ENCODE assay signal across 1 cellular context in the genomic region with DNA sequence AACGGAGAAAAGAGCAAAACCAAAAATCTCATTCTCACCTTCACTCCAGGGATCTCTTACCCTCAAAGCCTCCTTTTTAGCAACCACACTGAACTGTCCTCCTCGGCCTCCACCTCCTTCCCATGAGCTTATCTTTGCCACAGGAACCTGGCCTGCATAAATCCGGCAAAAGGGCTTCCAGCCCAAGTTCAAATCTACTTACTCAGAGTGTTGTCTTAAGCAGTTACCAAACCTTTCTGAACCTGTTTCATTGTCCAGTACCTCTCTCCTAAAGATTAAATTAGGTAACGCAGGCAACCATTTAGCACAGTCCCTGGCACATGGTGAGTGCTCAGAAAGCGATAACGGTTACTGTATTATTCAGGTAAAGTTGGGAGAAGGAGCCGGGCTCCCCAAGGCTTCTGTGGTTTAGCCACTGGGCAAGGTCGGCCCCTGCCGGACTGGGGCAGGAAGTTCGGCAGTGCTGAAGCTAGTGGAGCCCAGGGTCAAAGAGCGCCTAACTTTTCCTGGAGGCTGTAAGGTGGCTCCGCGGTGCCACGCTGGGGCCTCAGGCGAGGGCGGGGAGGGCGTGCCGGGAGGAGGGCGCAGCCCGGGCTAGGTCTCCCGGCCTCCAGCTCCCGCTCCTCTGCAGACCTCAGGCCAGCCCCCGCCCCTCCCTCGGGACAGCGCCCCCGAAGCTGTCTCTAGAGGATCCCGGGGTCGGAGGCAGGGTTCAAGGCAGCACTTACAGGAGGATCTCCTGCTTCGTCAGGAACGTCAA.
A peak's percentile ranks its signal among the peaks of the same experiment; 100 is the strongest.
TF ChIP-seq lines count a peak whose summit lies in the region.

No MANE protein-coding gene starts in this region.

TF ChIP-seq in HepG2, 621 proteins besides CTCF, POLR2A, EP300 and RAD21 (continued from another document and continues in another):
- TF ChIP-seq, protein P1, sequence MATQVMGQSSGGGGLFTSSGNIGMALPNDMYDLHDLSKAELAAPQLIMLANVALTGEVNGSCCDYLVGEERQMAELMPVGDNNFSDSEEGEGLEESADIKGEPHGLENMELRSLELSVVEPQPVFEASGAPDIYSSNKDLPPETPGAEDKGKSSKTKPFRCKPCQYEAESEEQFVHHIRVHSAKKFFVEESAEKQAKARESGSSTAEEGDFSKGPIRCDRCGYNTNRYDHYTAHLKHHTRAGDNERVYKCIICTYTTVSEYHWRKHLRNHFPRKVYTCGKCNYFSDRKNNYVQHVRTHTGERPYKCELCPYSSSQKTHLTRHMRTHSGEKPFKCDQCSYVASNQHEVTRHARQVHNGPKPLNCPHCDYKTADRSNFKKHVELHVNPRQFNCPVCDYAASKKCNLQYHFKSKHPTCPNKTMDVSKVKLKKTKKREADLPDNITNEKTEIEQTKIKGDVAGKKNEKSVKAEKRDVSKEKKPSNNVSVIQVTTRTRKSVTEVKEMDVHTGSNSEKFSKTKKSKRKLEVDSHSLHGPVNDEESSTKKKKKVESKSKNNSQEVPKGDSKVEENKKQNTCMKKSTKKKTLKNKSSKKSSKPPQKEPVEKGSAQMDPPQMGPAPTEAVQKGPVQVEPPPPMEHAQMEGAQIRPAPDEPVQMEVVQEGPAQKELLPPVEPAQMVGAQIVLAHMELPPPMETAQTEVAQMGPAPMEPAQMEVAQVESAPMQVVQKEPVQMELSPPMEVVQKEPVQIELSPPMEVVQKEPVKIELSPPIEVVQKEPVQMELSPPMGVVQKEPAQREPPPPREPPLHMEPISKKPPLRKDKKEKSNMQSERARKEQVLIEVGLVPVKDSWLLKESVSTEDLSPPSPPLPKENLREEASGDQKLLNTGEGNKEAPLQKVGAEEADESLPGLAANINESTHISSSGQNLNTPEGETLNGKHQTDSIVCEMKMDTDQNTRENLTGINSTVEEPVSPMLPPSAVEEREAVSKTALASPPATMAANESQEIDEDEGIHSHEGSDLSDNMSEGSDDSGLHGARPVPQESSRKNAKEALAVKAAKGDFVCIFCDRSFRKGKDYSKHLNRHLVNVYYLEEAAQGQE (IDR thresholded peaks at IDR 0.05; ENCODE audit: borderline replicate concordance in 1 of 2, low read depth in 1 of 2, low read length in 2 of 2) = no peak
- no peak for TF ChIP-seq FOXK2 (IDR thresholded peaks at IDR 0.05)
- TF ChIP-seq, protein P2, sequence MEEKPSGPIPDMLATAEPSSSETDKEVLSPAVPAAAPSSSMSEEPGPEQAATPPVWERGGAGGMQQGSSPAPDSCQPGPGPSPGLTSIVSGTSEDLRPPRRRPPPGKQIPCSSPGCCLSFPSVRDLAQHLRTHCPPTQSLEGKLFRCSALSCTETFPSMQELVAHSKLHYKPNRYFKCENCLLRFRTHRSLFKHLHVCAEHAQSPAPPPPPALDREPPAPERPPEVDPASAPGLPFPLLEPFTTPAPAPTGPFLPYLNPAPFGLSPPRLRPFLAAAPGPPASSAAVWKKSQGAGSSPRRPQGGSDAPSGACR (CRISPR knock-in tag; IDR thresholded peaks at IDR 0.05) = 0 out of 2 replicates have a peak, but pooled peaks have one; percentile 47
- peak; percentile 51; the same call in 1 of the 2 replicates for TF ChIP-seq ELF1 (CRISPR knock-in tag; IDR thresholded peaks at IDR 0.05)
- TF ChIP-seq ZNF644 (CRISPR knock-in tag; IDR thresholded peaks at IDR 0.05; ENCODE audit: low read depth) = no peak
- TF ChIP-seq ZSCAN30 (CRISPR knock-in tag; IDR thresholded peaks at IDR 0.05) = no peak
- 0 out of 2 replicates have a peak, but pooled peaks have one; percentile 22 for TF ChIP-seq ZNF788 (CRISPR knock-in tag; IDR thresholded peaks at IDR 0.05; ENCODE audit: borderline replicate concordance)
- 0 out of 2 replicates have a peak, but pooled peaks have one; percentile 48 for TF ChIP-seq ZKSCAN8 (CRISPR knock-in tag; IDR thresholded peaks at IDR 0.05; ENCODE audit: borderline replicate concordance)
- no peak for TF ChIP-seq RCOR2 (CRISPR knock-in tag; IDR thresholded peaks at IDR 0.05)
- TF ChIP-seq HNRNPL (IDR thresholded peaks at IDR 0.05; ENCODE audit: low read depth, low read length) = peak; percentile 86
- no peak for TF ChIP-seq HOXA9 (CRISPR knock-in tag; IDR thresholded peaks at IDR 0.05; ENCODE audit: borderline replicate concordance)
- TF ChIP-seq NR2C2 (CRISPR knock-in tag; IDR thresholded peaks at IDR 0.05; ENCODE audit: borderline replicate concordance) = peak; percentile 59; the same call in 1 of the 2 replicates
- TF ChIP-seq, protein P3, sequence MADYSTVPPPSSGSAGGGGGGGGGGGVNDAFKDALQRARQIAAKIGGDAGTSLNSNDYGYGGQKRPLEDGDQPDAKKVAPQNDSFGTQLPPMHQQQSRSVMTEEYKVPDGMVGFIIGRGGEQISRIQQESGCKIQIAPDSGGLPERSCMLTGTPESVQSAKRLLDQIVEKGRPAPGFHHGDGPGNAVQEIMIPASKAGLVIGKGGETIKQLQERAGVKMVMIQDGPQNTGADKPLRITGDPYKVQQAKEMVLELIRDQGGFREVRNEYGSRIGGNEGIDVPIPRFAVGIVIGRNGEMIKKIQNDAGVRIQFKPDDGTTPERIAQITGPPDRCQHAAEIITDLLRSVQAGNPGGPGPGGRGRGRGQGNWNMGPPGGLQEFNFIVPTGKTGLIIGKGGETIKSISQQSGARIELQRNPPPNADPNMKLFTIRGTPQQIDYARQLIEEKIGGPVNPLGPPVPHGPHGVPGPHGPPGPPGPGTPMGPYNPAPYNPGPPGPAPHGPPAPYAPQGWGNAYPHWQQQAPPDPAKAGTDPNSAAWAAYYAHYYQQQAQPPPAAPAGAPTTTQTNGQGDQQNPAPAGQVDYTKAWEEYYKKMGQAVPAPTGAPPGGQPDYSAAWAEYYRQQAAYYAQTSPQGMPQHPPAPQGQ (CRISPR knock-in tag; IDR thresholded peaks at IDR 0.05; ENCODE audit: borderline replicate concordance) = no peak
- no peak for TF ChIP-seq ARID2 (CRISPR knock-in tag; IDR thresholded peaks at IDR 0.05; ENCODE audit: borderline replicate concordance)
- peak; percentile 55; the same call in 1 of the 2 replicates for TF ChIP-seq ETV5 (CRISPR knock-in tag; IDR thresholded peaks at IDR 0.05; ENCODE audit: borderline replicate concordance)
- TF ChIP-seq SOX6 (IDR thresholded peaks at IDR 0.05) = no peak
- TF ChIP-seq SOX6 (CRISPR knock-in tag; IDR thresholded peaks at IDR 0.05) = peak; percentile 59; the same call in 1 of the 2 replicates
- TF ChIP-seq ZNF570 (CRISPR knock-in tag; IDR thresholded peaks at IDR 0.05; ENCODE audit: borderline replicate concordance) = no peak
- TF ChIP-seq ZNF775 (CRISPR knock-in tag; IDR thresholded peaks at IDR 0.05; ENCODE audit: borderline replicate concordance) = no peak
- TF ChIP-seq, protein P4, sequence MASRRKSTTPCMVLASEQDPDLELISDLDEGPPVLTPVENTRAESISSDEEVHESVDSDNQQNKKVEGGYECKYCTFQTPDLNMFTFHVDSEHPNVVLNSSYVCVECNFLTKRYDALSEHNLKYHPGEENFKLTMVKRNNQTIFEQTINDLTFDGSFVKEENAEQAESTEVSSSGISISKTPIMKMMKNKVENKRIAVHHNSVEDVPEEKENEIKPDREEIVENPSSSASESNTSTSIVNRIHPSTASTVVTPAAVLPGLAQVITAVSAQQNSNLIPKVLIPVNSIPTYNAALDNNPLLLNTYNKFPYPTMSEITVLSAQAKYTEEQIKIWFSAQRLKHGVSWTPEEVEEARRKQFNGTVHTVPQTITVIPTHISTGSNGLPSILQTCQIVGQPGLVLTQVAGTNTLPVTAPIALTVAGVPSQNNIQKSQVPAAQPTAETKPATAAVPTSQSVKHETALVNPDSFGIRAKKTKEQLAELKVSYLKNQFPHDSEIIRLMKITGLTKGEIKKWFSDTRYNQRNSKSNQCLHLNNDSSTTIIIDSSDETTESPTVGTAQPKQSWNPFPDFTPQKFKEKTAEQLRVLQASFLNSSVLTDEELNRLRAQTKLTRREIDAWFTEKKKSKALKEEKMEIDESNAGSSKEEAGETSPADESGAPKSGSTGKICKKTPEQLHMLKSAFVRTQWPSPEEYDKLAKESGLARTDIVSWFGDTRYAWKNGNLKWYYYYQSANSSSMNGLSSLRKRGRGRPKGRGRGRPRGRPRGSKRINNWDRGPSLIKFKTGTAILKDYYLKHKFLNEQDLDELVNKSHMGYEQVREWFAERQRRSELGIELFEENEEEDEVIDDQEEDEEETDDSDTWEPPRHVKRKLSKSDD (CRISPR knock-in tag; IDR thresholded peaks at IDR 0.05; ENCODE audit: low read depth) = no peak
- TF ChIP-seq ZNF567 (CRISPR knock-in tag; IDR thresholded peaks at IDR 0.05; ENCODE audit: borderline replicate concordance) = no peak
- 0 out of 2 replicates have a peak, but pooled peaks have one; percentile 44 for TF ChIP-seq IRF2 (CRISPR knock-in tag; IDR thresholded peaks at IDR 0.05)
- TF ChIP-seq ZNF205 (CRISPR knock-in tag; IDR thresholded peaks at IDR 0.05) = peak; percentile 22; the same call in 1 of the 2 replicates
- TF ChIP-seq SMAD9 (CRISPR knock-in tag; IDR thresholded peaks at IDR 0.05) = no peak
- TF ChIP-seq ZNF235 (CRISPR knock-in tag; IDR thresholded peaks at IDR 0.05; ENCODE audit: borderline replicate concordance) = peak; percentile 81; the same call in 1 of the 2 replicates
- TF ChIP-seq SALL1 (CRISPR knock-in tag; IDR thresholded peaks at IDR 0.05) = no peak
- TF ChIP-seq NFE2L1 (CRISPR knock-in tag; IDR thresholded peaks at IDR 0.05; ENCODE audit: borderline replicate concordance) = no peak
- peak; percentile 70 for TF ChIP-seq MXD4 (CRISPR knock-in tag; IDR thresholded peaks at IDR 0.05)
- 0 out of 2 replicates have a peak, but pooled peaks have one; percentile 27 for TF ChIP-seq ZNF224 (CRISPR knock-in tag; IDR thresholded peaks at IDR 0.05)
- TF ChIP-seq, protein P5, sequence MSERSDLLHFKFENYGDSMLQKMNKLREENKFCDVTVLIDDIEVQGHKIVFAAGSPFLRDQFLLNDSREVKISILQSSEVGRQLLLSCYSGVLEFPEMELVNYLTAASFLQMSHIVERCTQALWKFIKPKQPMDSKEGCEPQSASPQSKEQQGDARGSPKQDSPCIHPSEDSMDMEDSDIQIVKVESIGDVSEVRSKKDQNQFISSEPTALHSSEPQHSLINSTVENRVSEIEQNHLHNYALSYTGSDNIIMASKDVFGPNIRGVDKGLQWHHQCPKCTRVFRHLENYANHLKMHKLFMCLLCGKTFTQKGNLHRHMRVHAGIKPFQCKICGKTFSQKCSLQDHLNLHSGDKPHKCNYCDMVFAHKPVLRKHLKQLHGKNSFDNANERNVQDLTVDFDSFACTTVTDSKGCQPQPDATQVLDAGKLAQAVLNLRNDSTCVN (CRISPR knock-in tag; IDR thresholded peaks at IDR 0.05; ENCODE audit: borderline replicate concordance) = no peak
- TF ChIP-seq RFXANK (CRISPR knock-in tag; IDR thresholded peaks at IDR 0.05) = no peak
- TF ChIP-seq ZNF768 (CRISPR knock-in tag; IDR thresholded peaks at IDR 0.05) = no peak; the same call in 1 of the 2 replicates
- TF ChIP-seq, protein P6, sequence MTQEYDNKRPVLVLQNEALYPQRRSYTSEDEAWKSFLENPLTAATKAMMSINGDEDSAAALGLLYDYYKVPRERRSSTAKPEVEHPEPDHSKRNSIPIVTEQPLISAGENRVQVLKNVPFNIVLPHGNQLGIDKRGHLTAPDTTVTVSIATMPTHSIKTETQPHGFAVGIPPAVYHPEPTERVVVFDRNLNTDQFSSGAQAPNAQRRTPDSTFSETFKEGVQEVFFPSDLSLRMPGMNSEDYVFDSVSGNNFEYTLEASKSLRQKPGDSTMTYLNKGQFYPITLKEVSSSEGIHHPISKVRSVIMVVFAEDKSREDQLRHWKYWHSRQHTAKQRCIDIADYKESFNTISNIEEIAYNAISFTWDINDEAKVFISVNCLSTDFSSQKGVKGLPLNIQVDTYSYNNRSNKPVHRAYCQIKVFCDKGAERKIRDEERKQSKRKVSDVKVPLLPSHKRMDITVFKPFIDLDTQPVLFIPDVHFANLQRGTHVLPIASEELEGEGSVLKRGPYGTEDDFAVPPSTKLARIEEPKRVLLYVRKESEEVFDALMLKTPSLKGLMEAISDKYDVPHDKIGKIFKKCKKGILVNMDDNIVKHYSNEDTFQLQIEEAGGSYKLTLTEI (CRISPR knock-in tag; conservative IDR thresholded peaks at IDR 0.05) = no peak
- TF ChIP-seq ZNF75D (CRISPR knock-in tag; IDR thresholded peaks at IDR 0.05; ENCODE audit: borderline replicate concordance) = no peak
- TF ChIP-seq IKZF4 (CRISPR knock-in tag; IDR thresholded peaks at IDR 0.05; ENCODE audit: borderline replicate concordance, low read depth, not compliant biosample characterization) = peak; percentile 63
- TF ChIP-seq, protein P7, sequence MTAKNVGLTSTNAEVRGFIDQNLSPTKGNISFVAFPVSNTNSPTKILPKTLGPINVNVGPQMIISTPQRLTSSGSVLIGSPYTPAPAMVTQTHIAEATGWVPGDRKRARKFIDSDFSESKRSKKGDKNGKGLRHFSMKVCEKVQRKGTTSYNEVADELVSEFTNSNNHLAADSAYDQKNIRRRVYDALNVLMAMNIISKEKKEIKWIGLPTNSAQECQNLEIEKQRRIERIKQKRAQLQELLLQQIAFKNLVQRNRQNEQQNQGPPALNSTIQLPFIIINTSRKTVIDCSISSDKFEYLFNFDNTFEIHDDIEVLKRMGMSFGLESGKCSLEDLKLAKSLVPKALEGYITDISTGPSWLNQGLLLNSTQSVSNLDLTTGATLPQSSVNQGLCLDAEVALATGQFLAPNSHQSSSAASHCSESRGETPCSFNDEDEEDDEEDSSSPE (CRISPR knock-in tag; IDR thresholded peaks at IDR 0.05) = no peak; the same call in 1 of the 2 replicates
- no peak for TF ChIP-seq ZFP37 (CRISPR knock-in tag; IDR thresholded peaks at IDR 0.05; ENCODE audit: borderline replicate concordance)
- no peak for TF ChIP-seq AGO2 (optimal IDR thresholded peaks at IDR 0.05; ENCODE audit: low read depth, low read length)
- peak; percentile 71 for TF ChIP-seq PITX1 (CRISPR knock-in tag; IDR thresholded peaks at IDR 0.05)
- TF ChIP-seq, protein P8, sequence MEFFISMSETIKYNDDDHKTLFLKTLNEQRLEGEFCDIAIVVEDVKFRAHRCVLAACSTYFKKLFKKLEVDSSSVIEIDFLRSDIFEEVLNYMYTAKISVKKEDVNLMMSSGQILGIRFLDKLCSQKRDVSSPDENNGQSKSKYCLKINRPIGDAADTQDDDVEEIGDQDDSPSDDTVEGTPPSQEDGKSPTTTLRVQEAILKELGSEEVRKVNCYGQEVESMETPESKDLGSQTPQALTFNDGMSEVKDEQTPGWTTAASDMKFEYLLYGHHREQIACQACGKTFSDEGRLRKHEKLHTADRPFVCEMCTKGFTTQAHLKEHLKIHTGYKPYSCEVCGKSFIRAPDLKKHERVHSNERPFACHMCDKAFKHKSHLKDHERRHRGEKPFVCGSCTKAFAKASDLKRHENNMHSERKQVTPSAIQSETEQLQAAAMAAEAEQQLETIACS (CRISPR knock-in tag; IDR thresholded peaks at IDR 0.05) = no peak
